ENCODE assay signal across 8 cellular contexts in the genomic region with DNA sequence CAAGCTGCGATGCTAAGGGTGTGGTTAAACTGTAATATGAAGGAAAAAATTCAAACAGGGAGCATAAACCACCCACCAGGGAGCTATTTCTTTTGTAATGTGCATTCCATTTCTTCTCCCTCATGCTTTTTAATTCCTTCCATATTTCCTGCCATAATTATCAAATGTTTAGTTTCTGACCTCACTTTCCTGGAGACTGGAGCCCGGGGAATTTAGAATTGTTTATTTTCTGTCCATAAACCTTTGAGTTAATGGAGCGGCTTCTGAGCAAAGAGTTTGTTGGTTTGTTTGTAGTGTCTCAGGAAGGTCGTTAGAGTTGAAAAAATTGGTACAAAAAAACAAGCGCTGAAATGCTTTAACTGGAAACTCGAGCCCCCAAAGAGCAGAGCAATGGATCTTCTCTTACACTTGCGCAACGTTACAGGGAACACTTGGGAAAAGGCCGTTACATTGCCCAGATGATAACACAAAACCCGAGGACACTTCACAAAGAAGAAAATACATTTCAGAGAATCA. TPM values are rescaled to one million over a fixed set of nuclear protein-coding genes. Genes with fewer than 3 reads are reported as not detected.
DNase-seq lines count a peak whose midpoint lies in the region; ATAC-seq, FAIRE-seq and TF ChIP-seq lines count a peak whose summit lies in the region.

No MANE protein-coding gene starts in this region.

- CTCF ChIA-PET in GM12878 (lab: Yijun Ruan, JAX) = no interaction called here

- peak overlapping the region; percentile 60; the same call in 1 of the 2 replicates for H3K4me2 ChIP-seq in GM12878 (ENCODE audit: control insufficient read depth, insufficient read depth)

- BruUV-seq in GM12878 (replicated peaks; lab: Mats Ljungman, UMichigan) = no TSS peak

- TF ChIP-seq CTCF in GM12878 (IDR thresholded peaks at IDR 0.05 in 2 of 3, conservative IDR thresholded peaks at IDR 0.05 in 1 of 3; ENCODE audit: control insufficient read depth in 2 of 3, extremely low read depth in 1 of 3, insufficient read depth in 1 of 3, low read depth in 3 of 3, low read length in 3 of 3) (no peak), kidney (IDR thresholded peaks at IDR 0.05; ENCODE audit: borderline replicate concordance, extremely low read depth, insufficient read depth) (no peak), thoracic aorta (IDR thresholded peaks at IDR 0.05) (no peak), GM13977 (IDR thresholded peaks at IDR 0.05; ENCODE audit: extremely low read depth, insufficient read depth, missing control alignments) (no peak)

- no peak overlapping the region for H2AFZ ChIP-seq in GM12878 (ENCODE audit: control insufficient read depth, low read depth, low read length)

- RAD21 ChIA-PET in GM12878 (lab: Charles Lee; ENCODE audit: unreplicated experiment) = no interaction called here

- POLR2A ChIA-PET in GM12878 (lab: Charles Lee) = no interaction called here

- DNase-seq in NCI-H2171 treated with DMSO at 0.1 percent for 48 hours (lab: John Stamatoyannopoulos, UW) = peak; percentile 53
- DNase-seq in NCI-H2171 (lab: John Stamatoyannopoulos, UW) = no peak
- DNase-seq in GM12878 (ENCODE audit: low read depth, low spot score) = no peak
- no peak for DNase-seq in kidney
- no peak for DNase-seq in thoracic aorta (ENCODE audit: low spot score)
- no peak for DNase-seq in HK-2 (ENCODE audit: unreplicated experiment)
- no peak for DNase-seq in GM13977 (ENCODE audit: low spot score)

- H3K4me3 ChIP-seq in GM12878 (0 out of 2 replicates have a peak overlapping the region, but pooled peaks have one; percentile 47), kidney (ENCODE audit: low read length in 2 of 2) (peak overlapping the region; percentile 65 to 78), thoracic aorta (peak overlapping the region; percentile 83)

- no peak for TF ChIP-seq EP300 in GM12878 (IDR thresholded peaks at IDR 0.05; ENCODE audit: borderline replicate concordance in 1 of 2, control insufficient read depth in 1 of 2, low read depth in 2 of 2, low read length in 2 of 2)

- in situ Hi-C loops in GM12878 (cut with MboI) (no loop called here), GM13977 (cut with MboI; ENCODE audit: low pct_unique_long_range_greater_than_20kb, low sequenced_read_pairs, unreplicated experiment) (no loop called here)

- no peak for TF ChIP-seq POLR2A in GM12878 (IDR thresholded peaks at IDR 0.05; ENCODE audit: low read depth, low read length)

- 14% methylated on average over 10 of the region's 10 CpGs for WGBS in GM12878 (ENCODE audit: insufficient coverage, insufficient replicate concordance, low lambda C conversion rate, missing lambda C conversion rate)

- FAIRE-seq in GM12878 (lab: Jason Lieb, UNC) = no peak
- no peak for FAIRE-seq in kidney (lab: Jason Lieb, UNC)

- intact Hi-C loops in GM12878 (cut with micrococcal nuclease; ENCODE audit: unreplicated experiment) (no loop called here), kidney (cut with DNase I) (loop anchor here (10.0 kb wide), 1 partner anchor 95 kb away; no protein-coding TSS in a partner anchor)

- H4K20me1 ChIP-seq in GM12878 (ENCODE audit: control insufficient read depth, insufficient read depth) = no peaks in the 10 kb centered on the region

- no peaks in the 10 kb centered on the region for H3K36me3 ChIP-seq in GM12878 (ENCODE audit: control insufficient read depth in 2 of 2, insufficient read depth in 2 of 2, low read length in 1 of 2)
- peaks cover 0 to 5% of the 10 kb centered on the region in 2 donors for H3K36me3 ChIP-seq in kidney (ENCODE audit: control insufficient read depth in 1 of 2, insufficient read depth in 2 of 2, low read length in 2 of 2)
- H3K36me3 ChIP-seq in thoracic aorta = no peaks in the 10 kb centered on the region

- no peaks in the 10 kb centered on the region for H3K4me1 ChIP-seq in GM12878 (ENCODE audit: control insufficient read depth, insufficient read depth, low read length)
- peaks cover 5 to 13% of the 10 kb centered on the region in 2 donors for H3K4me1 ChIP-seq in kidney (ENCODE audit: control insufficient read depth in 1 of 2, insufficient read depth in 1 of 2, low read depth in 1 of 2, low read length in 2 of 2)
- peaks cover 37 to 50% of the 10 kb centered on the region in 2 donors for H3K4me1 ChIP-seq in thoracic aorta (ENCODE audit: control insufficient read depth in 1 of 2, low read depth in 2 of 2)

- SMC1A ChIA-PET in GM12878 (lab: Charles Lee; ENCODE audit: uncharacterized antibody, unreplicated experiment) = no interaction called here

- ATAC-seq in GM12878 (no peak), thoracic aorta (ENCODE audit: insufficient number of reproducible peaks, low FRiP score, low read depth) (peak; percentile 45), HG02884 (IDR thresholded peaks at IDR 0.05; ENCODE audit: unreplicated experiment) (no peak)

- H3K27ac ChIP-seq in GM12878 (ENCODE audit: control insufficient read depth, insufficient read depth) (no peak overlapping the region), kidney (ENCODE audit: low read depth in 2 of 2, low read length in 2 of 2) (peak overlapping the region; percentile 78 to 87), thoracic aorta (peak overlapping the region; percentile 92 to 96)

- H3K27me3 ChIP-seq in GM12878 (replicated peaks in 1 of 2; ENCODE audit: control insufficient read depth in 2 of 2, insufficient read depth in 2 of 2, low read length in 1 of 2) (peaks cover 9 to 17% of the 10 kb centered on the region in 2 experiments), thoracic aorta (replicated peaks; ENCODE audit: insufficient read depth) (no peaks in the 10 kb centered on the region)

- H3K9ac ChIP-seq in GM12878 (ENCODE audit: control insufficient read depth, insufficient read depth, low read length) (no peak overlapping the region), kidney (ENCODE audit: low read length in 2 of 2) (peak overlapping the region; percentile 54 to 83)

- TF ChIP-seq RAD21 in GM12878 (IDR thresholded peaks at IDR 0.05; ENCODE audit: insufficient read depth, low read depth, low read length) = no peak

- no peaks in the 10 kb centered on the region for H3K79me2 ChIP-seq in GM12878 (ENCODE audit: control insufficient read depth, insufficient read depth, low read length)

- H3K9me3 ChIP-seq in GM12878 (replicated peaks; ENCODE audit: control insufficient read depth, insufficient read depth, low read length) (no peaks in the 10 kb centered on the region), kidney (ENCODE audit: control insufficient read depth in 1 of 2, low read length in 2 of 2) (no peaks in the 10 kb centered on the region), thoracic aorta (no peaks in the 10 kb centered on the region)

TF ChIP-seq in GM12878, 131 proteins besides CTCF, POLR2A, EP300 and RAD21:
- TF ChIP-seq CREM (IDR thresholded peaks at IDR 0.05; ENCODE audit: low read depth) (no peak), CEBPB (IDR thresholded peaks at IDR 0.05; ENCODE audit: borderline replicate concordance in 1 of 2, low read depth in 2 of 2, low read length in 2 of 2) (no peak), EZH2 (IDR thresholded peaks at IDR 0.05; ENCODE audit: borderline replicate concordance, control insufficient read depth, low read depth, low read length) (0 out of 2 replicates have a peak, but pooled peaks have one; percentile 49), NKRF (conservative IDR thresholded peaks at IDR 0.05) (no peak)
- TF ChIP-seq, protein P1, sequence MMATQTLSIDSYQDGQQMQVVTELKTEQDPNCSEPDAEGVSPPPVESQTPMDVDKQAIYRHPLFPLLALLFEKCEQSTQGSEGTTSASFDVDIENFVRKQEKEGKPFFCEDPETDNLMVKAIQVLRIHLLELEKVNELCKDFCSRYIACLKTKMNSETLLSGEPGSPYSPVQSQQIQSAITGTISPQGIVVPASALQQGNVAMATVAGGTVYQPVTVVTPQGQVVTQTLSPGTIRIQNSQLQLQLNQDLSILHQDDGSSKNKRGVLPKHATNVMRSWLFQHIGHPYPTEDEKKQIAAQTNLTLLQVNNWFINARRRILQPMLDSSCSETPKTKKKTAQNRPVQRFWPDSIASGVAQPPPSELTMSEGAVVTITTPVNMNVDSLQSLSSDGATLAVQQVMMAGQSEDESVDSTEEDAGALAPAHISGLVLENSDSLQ (IDR thresholded peaks at IDR 0.05) = no peak

RNA-seq across cellular contexts. Expression of gene FSTL1, which starts 1.0 kb away (rescaled TPM):
- 0.15 and 0.24 TPM in 2 replicates for total RNA-seq in GM12878 (2013; cell fraction: nucleolus; rRNA removed)
- 0.06 and 0.27 TPM in 2 replicates for total RNA-seq in GM12878 (2014; rRNA removed)
- total RNA-seq in GM12878 (2014; rRNA removed; fragmentation: Illumina TruSeq; extraction: Trizol) = not detected in 2 replicates
- total RNA-seq in GM12878 (2021) = 1.0 and 1.7 TPM in 2 replicates
- polyA plus RNA-seq in GM12878 (2011; ENCODE audit: low read depth) = 0.12 TPM
- polyA plus RNA-seq in GM12878 (2011; rRNA removed) = 0.18 and 0.35 TPM in 2 replicates
- polyA plus RNA-seq in GM12878 (2011; cell fraction: cytosol; rRNA removed) = 0.04 and 0.07 TPM in 2 replicates
- 0.15 and 0.43 TPM in 2 replicates for polyA plus RNA-seq in GM12878 (2011; cell fraction: nucleus; rRNA removed)
- 0.07 and 0.10 TPM in 2 replicates for polyA plus RNA-seq in GM12878 (2012)
- polyA plus RNA-seq in GM12878 (2014; fragmentation: Illumina TruSeq; extraction: Trizol) = 0.19 TPM in 1 of 2 replicates, not detected in the other
- not detected for polyA plus RNA-seq in GM12878 (2014; fragmentation: Nextera tagmentation; extraction: Ambion mirVana)
- polyA plus RNA-seq in GM12878 (2014; rRNA removed) = not detected in 2 replicates
- polyA plus RNA-seq in GM12878 (2016; fragmentation: Nextera tagmentation; extraction: Ambion mirVana) = under 1 TPM; 0.44 TPM
- 0.29 and 0.31 TPM in 2 replicates for polyA minus RNA-seq in GM12878 (2011; rRNA and poly(A)+ RNA removed)
- not detected in 2 replicates for polyA minus RNA-seq in GM12878 (2011; cell fraction: cytosol; rRNA and poly(A)+ RNA removed)
- 0.48 TPM in 1 of 2 replicates, not detected in the other for polyA minus RNA-seq in GM12878 (2011; cell fraction: nucleus; rRNA and poly(A)+ RNA removed)
- 193 TPM for total RNA-seq in kidney
- polyA plus RNA-seq in kidney (ENCODE audit: insufficient read depth, low read depth, low replicate concordance) = 31.1 TPM
- total RNA-seq in thoracic aorta = 100 to 1,000 TPM; 601 to 687 TPM

Comparison
In these comparisons a context has a peak if more than half of its experiments do, and no peak if none do; other contexts are left out.
1. RNA of gene FSTL1, which starts 1.0 kb away (total RNA-seq): 601 to 687 TPM in thoracic aorta and 193 TPM in kidney (single experiment); 0.06 to 1.7 TPM in GM12878; every median in the first group is over 10 times any median in the second.
2. Peak in every context shown above with its lines, with median percentiles within 50 percentile points of each other: H3K4me3 ChIP-seq.